In genomic region chr18:46325836-46326235, GRCh38 we compare ENCODE assay signal across 26 cellular contexts.
"Had no signal": no experiment of that assay in that cellular context is flagged by ENCODE, and none has a peak within 500 bp of the region (broad histone marks: within the 10 kb centered on the region; RNA-seq: fewer than 3 reads in every experiment).

No MANE protein-coding gene starts in this region.

- H3K4me3 ChIP-seq: cardiac muscle cell, coronary artery, dorsolateral prefrontal cortex, right atrium auricular region, stomach, thyroid gland had no signal

- H3K9ac ChIP-seq: parathyroid adenoma had no signal

- H3K27me3 Mint-ChIP-seq: activated T-helper 17 cell treated with anti-CD3 and anti-CD28 coated beads, Interleukin-2, amount 50 U/mL, for 72 hours had no signal

- H3K27ac ChIP-seq: cardiac muscle cell, coronary artery, dorsolateral prefrontal cortex, parathyroid adenoma, right atrium auricular region, stomach had no signal

- DNase-seq: activated B cell treated with CpG ODN at 0.5 μM for 24 hours; activated CD4-positive, alpha-beta T cell treated with anti-CD3 and anti-CD28 coated beads, Interleukin-2, amount 50 U/mL, for 1 hour; activated CD8-positive, alpha-beta T cell treated with anti-CD3 and anti-CD28 coated beads for 36 hours; activated gamma-delta T cell treated with Interleukin-2 at 50 U/mL for 16 hours; activated T-cell treated with anti-CD3 and anti-CD28 coated beads, Interleukin-2, amount 50 U/mL, for 4 hours; anterior cingulate cortex; dorsolateral prefrontal cortex; effector memory CD4-positive, alpha-beta T cell; hippocampal formation; kidney; left colon; mesenchymal stem cell; occipital lobe; stimulated activated CD4-positive, alpha-beta T cell treated with anti-CD3 and anti-CD28 coated beads, Interleukin-15, amount 100 ng/mL, for 24 hours; stimulated activated CD4-positive, alpha-beta T cell treated with anti-CD3 and anti-CD28 coated beads, Interleukin-2, amount 100 ng/mL, for 24 hours; stimulated activated naive B cell treated with anti-CD40 and anti-IgM and Interleukin-4, amounts not matched to agents 10 μg/mL and 1 μg/mL and 100 μg/mL, for 72 hours; stomach had no signal

- H3K4me3 Mint-ChIP-seq: activated B cell treated with CpG ODN at 0.5 μM for 24 hours; activated CD8-positive, alpha-beta T cell treated with anti-CD3 and anti-CD28 coated beads for 36 hours; activated naive CD4-positive, alpha-beta T cell treated with anti-CD3 and anti-CD28 coated beads, Interleukin-2, amount 50 U/mL, for 24 hours; activated T-cell treated with anti-CD3 and anti-CD28 coated beads, Interleukin-2, amount 50 U/mL, for 4 hours; activated T-helper 17 cell treated with anti-CD3 and anti-CD28 coated beads, Interleukin-2, amount 50 U/mL, for 72 hours; nephron; stimulated activated naive B cell treated with anti-CD40 and anti-IgM and Interleukin-4, amounts not matched to agents 10 μg/mL and 1 μg/mL and 100 μg/mL, for 72 hours; T-cell had no signal

- H3K9me3 ChIP-seq: right atrium auricular region, stomach, thyroid gland had no signal

- H3K4me1 Mint-ChIP-seq: activated naive CD4-positive, alpha-beta T cell treated with anti-CD3 and anti-CD28 coated beads, Interleukin-2, amount 50 U/mL, for 24 hours; activated T-helper 17 cell treated with anti-CD3 and anti-CD28 coated beads, Interleukin-2, amount 50 U/mL, for 72 hours had no signal

- H3K9me3 Mint-ChIP-seq: activated B cell treated with CpG ODN at 0.5 μM for 24 hours; activated CD8-positive, alpha-beta T cell treated with anti-CD3 and anti-CD28 coated beads for 36 hours; activated naive CD4-positive, alpha-beta T cell treated with anti-CD3 and anti-CD28 coated beads, Interleukin-2, amount 50 U/mL, for 24 hours; activated T-cell treated with anti-CD3 and anti-CD28 coated beads, Interleukin-2, amount 50 U/mL, for 4 hours; activated T-helper 17 cell treated with anti-CD3 and anti-CD28 coated beads, Interleukin-2, amount 50 U/mL, for 72 hours; nephron; stimulated activated naive B cell treated with anti-CD40 and anti-IgM and Interleukin-4, amounts not matched to agents 10 μg/mL and 1 μg/mL and 100 μg/mL, for 72 hours; T-cell had no signal

- H3K27me3 ChIP-seq: cardiac muscle cell, dorsolateral prefrontal cortex, right atrium auricular region, thyroid gland had no signal

- H3K4me1 ChIP-seq: right atrium auricular region had no signal

- H3K36me3 ChIP-seq: cardiac muscle cell, right atrium auricular region, stomach, thyroid gland had no signal

- H3K27ac Mint-ChIP-seq: activated B cell treated with CpG ODN at 0.5 μM for 24 hours; activated CD8-positive, alpha-beta T cell treated with anti-CD3 and anti-CD28 coated beads for 36 hours; activated naive CD4-positive, alpha-beta T cell treated with anti-CD3 and anti-CD28 coated beads, Interleukin-2, amount 50 U/mL, for 24 hours; activated T-helper 17 cell treated with anti-CD3 and anti-CD28 coated beads, Interleukin-2, amount 50 U/mL, for 72 hours; stimulated activated naive B cell treated with anti-CD40 and anti-IgM and Interleukin-4, amounts not matched to agents 10 μg/mL and 1 μg/mL and 100 μg/mL, for 72 hours; T-cell had no signal

- H3K36me3 Mint-ChIP-seq: activated naive CD4-positive, alpha-beta T cell treated with anti-CD3 and anti-CD28 coated beads, Interleukin-2, amount 50 U/mL, for 24 hours; stimulated activated naive B cell treated with anti-CD40 and anti-IgM and Interleukin-4, amounts not matched to agents 10 μg/mL and 1 μg/mL and 100 μg/mL, for 72 hours; T-cell had no signal

- ATAC-seq: activated CD8-positive, alpha-beta T cell treated with anti-CD3 and anti-CD28 coated beads for 36 hours; activated T-cell treated with anti-CD3 and anti-CD28 coated beads, Interleukin-2, amount 50 U/mL, for 4 hours; activated T-helper 17 cell treated with anti-CD3 and anti-CD28 coated beads, Interleukin-2, amount 50 U/mL, for 72 hours; left colon; stimulated activated naive B cell treated with anti-CD40 and anti-IgM and Interleukin-4, amounts not matched to agents 10 μg/mL and 1 μg/mL and 100 μg/mL, for 72 hours; T-cell had no signal
